Comparison of ENCODE assay signal across 25 cellular contexts in the genomic region with DNA sequence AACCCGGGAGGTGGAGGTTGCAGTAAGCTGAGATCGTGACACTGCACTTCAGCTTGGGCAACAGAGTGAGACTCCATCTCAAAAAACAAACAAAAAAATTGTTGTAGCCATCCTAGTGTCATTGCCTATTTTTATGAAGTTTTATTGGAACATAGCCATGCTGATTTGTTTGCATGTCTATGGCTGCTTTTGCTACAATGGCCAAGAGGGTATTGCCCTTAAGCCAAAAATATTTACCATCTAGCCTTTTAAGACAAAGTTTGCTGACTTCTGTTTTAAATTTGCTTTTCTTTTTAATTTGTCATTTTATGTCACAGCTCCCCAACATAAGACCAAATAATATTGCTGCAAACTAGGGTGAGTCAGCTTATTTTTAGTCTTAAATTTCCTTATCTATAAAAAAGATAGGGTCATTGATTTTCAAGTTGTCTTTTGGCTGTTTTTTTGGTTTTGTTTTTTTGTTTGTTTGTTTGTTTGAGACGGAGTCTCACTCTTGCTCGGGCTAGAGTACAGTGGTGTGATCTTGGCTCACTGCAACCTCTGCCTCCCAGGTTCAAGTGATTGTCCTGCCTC.
"Had no signal": no experiment of that assay in that cellular context is flagged by ENCODE, and none has a peak within 500 bp of the region (broad histone marks: within the 10 kb centered on the region; RNA-seq: fewer than 3 reads in every experiment).

No MANE protein-coding gene starts in this region.

- H3K4me3 ChIP-seq: coronary artery, dorsolateral prefrontal cortex, esophagus muscularis mucosa, gastroesophageal sphincter, heart left ventricle, hepatocyte, left ventricle myocardium inferior, lower lobe of right lung, mucosa of descending colon had no signal

- H3K27me3 ChIP-seq: dorsolateral prefrontal cortex, esophagus muscularis mucosa, foreskin keratinocyte, gastroesophageal sphincter, hepatocyte had no signal

- H3K27ac Mint-ChIP-seq: naive thymus-derived CD8-positive, alpha-beta T cell had no signal

- H3K9me3 ChIP-seq: esophagus muscularis mucosa, gastroesophageal sphincter, left ventricle myocardium inferior, lower lobe of right lung, mucosa of descending colon had no signal

- H3K36me3 ChIP-seq: esophagus muscularis mucosa, gastroesophageal sphincter, heart left ventricle, left ventricle myocardium inferior, lower lobe of right lung had no signal

- H3K4me3 Mint-ChIP-seq: immature natural killer cell; mesothelial cell of epicardium; naive B cell; naive thymus-derived CD8-positive, alpha-beta T cell had no signal

- H3K4me1 ChIP-seq: foreskin keratinocyte, gastroesophageal sphincter, left ventricle myocardium inferior, lower lobe of right lung had no signal

- FAIRE-seq: endothelial cell of umbilical vein, frontal cortex, kidney had no signal

- H2AFZ ChIP-seq: hepatocyte had no signal

- ATAC-seq: foreskin keratinocyte; gastroesophageal sphincter; heart left ventricle; left colon; left lobe of liver; mucosa of descending colon; naive thymus-derived CD8-positive, alpha-beta T cell had no signal

- H3K79me2 ChIP-seq: hepatocyte had no signal

- H3K4me2 ChIP-seq: hepatocyte had no signal

- H3K27ac ChIP-seq: coronary artery, dorsolateral prefrontal cortex, esophagus muscularis mucosa, foreskin keratinocyte, gastroesophageal sphincter, heart left ventricle, hepatocyte, left ventricle myocardium inferior, lower lobe of right lung had no signal

- DNase-seq: dermis blood vessel endothelial cell; dorsolateral prefrontal cortex; effector CD4-positive, alpha-beta T cell; effector memory CD4-positive, alpha-beta T cell; foreskin keratinocyte; heart left ventricle; hypothalamus; immature natural killer cell; islet precursor cell; kidney; kidney glomerular epithelial cell; left colon; left ventricle myocardium inferior; lower lobe of right lung; mucosa of descending colon; naive B cell; naive thymus-derived CD8-positive, alpha-beta T cell had no signal
